Comparison of ENCODE assay signal across 40 cellular contexts in the genomic region with DNA sequence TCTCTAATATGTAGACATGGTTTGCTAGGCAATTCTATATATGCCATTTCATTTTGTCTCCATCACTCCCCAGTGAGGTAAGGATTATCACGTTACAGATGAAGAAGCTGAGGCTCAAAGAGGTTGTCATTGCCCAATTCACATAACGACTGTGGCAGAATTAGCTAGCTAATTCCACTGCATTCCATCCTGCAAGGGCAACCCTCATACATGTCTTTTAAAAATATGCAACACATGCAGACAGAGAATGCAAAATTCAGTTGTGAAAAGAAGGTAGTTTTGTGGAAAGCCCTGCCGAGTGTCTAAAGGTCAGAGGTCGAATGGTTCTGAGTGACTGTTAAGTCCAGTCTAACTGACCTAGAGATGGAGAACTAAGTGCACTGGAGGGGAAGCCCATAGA.
"Had no signal": no experiment of that assay in that cellular context is flagged by ENCODE, and none has a peak within 500 bp of the region (broad histone marks: within the 10 kb centered on the region; RNA-seq: fewer than 3 reads in every experiment).

No MANE protein-coding gene starts in this region.

- H3K4me3 ChIP-seq: adrenal gland, ascending aorta, body of pancreas, breast epithelium, cardiac muscle cell had no signal

- FAIRE-seq: astrocyte, bronchial epithelial cell had no signal

- H3K27ac ChIP-seq: adrenal gland, ascending aorta, body of pancreas, brain microvascular endothelial cell, breast epithelium, cardiac muscle cell had no signal

- H3K4me1 ChIP-seq: adrenal gland, ascending aorta, body of pancreas, breast epithelium had no signal

- H3K27ac Mint-ChIP-seq: activated naive CD4-positive, alpha-beta T cell treated with anti-CD3 and anti-CD28 coated beads for 36 hours; activated naive CD4-positive, alpha-beta T cell treated with anti-CD3 and anti-CD28 coated beads, Interleukin-2, amount 10 ng/mL, durations not matched to agents 7 days and 5 days; activated naive CD4-positive, alpha-beta T cell treated with anti-CD3 and anti-CD28 coated beads, Interleukin-2, amount 50 U/mL, for 24 hours; activated naive CD4-positive, alpha-beta T cell treated with anti-CD3 and anti-CD28 coated beads, Interleukin-2, amount 50 U/mL, for 72 hours; activated naive CD8-positive, alpha-beta T cell; activated naive CD8-positive, alpha-beta T cell treated with anti-CD3 and anti-CD28 coated beads for 36 hours; activated naive CD8-positive, alpha-beta T cell treated with anti-CD3 and anti-CD28 coated beads, Interleukin-2, amount 10 ng/mL, durations not matched to agents 7 days and 5 days; activated naive CD8-positive, alpha-beta T cell treated with anti-CD3 and anti-CD28 coated beads, Interleukin-2, amount 50 U/mL, for 24 hours; activated T-cell treated with anti-CD3 and anti-CD28 coated beads, Interleukin-2, amount 50 U/mL, for 24 hours; activated T-cell treated with anti-CD3 and anti-CD28 coated beads, Interleukin-2, amount 50 U/mL, for 72 hours; activated T-helper 1 cell treated with anti-CD3 and anti-CD28 coated beads, Interleukin-12 subunit alpha, Interleukin-12 subunit beta, Interleukin-2, Interleukin-4 antibody, amounts not matched to agents 30 ng/mL and 10 ng/mL and 1 ng/mL, durations not matched to agents 14 hours and 24 hours and 36 hours; activated T-helper 17 cell treated with anti-CD3 and anti-CD28 coated beads, Interleukin-2, amount 50 U/mL, for 72 hours; activated T-helper 2 cell treated with anti-CD3 and anti-CD28 coated beads, Interferon-gamma antibody, Interleukin-2, Interleukin-4, amounts not matched to agents 10 μg/mL and 5 μg/mL and 100 μg/mL, durations not matched to agents 14 hours and 24 hours and 36 hours; brain had no signal

- H3K36me3 Mint-ChIP-seq: activated naive CD4-positive, alpha-beta T cell treated with anti-CD3 and anti-CD28 coated beads, Interleukin-2, amount 10 ng/mL, durations not matched to agents 7 days and 5 days; activated naive CD4-positive, alpha-beta T cell treated with anti-CD3 and anti-CD28 coated beads, Interleukin-2, amount 50 U/mL, for 24 hours; activated naive CD8-positive, alpha-beta T cell; activated naive CD8-positive, alpha-beta T cell treated with anti-CD3 and anti-CD28 coated beads, Interleukin-2, amount 10 ng/mL, durations not matched to agents 7 days and 5 days; brain had no signal

- H3K36me3 ChIP-seq: adrenal gland, ascending aorta, breast epithelium, cardiac muscle cell had no signal

- DNase-seq: activated effector memory CD4-positive, alpha-beta T cell treated with anti-CD3 and anti-CD28 coated beads, Interleukin-2, amount 50 U/mL, for 16 hours; activated effector memory CD4-positive, alpha-beta T cell treated with Interleukin-2 at 50 U/mL for 16 hours; activated gamma-delta T cell; activated gamma-delta T cell treated with Interleukin-2 at 50 U/mL for 16 hours; activated naive CD4-positive, alpha-beta T cell; activated naive CD4-positive, alpha-beta T cell treated with anti-CD3 and anti-CD28 coated beads for 36 hours; activated naive CD4-positive, alpha-beta T cell treated with anti-CD3 and anti-CD28 coated beads, Interleukin-2, amount 10 ng/mL, durations not matched to agents 7 days and 5 days; activated naive CD4-positive, alpha-beta T cell treated with anti-CD3 and anti-CD28 coated beads, Interleukin-2, amount 50 U/mL, for 16 hours; activated naive CD4-positive, alpha-beta T cell treated with Interleukin-2 at 50 U/mL for 16 hours; activated naive CD8-positive, alpha-beta T cell treated with anti-CD3 and anti-CD28 coated beads for 36 hours; activated naive CD8-positive, alpha-beta T cell treated with anti-CD3 and anti-CD28 coated beads, Interleukin-2, amount 10 ng/mL, durations not matched to agents 7 days and 5 days; activated naive CD8-positive, alpha-beta T cell treated with anti-CD3 and anti-CD28 coated beads, Interleukin-2, amount 50 U/mL, for 24 hours; activated T-cell treated with anti-CD3 and anti-CD28 coated beads, Interleukin-2, amount 50 U/mL, for 1 hour; activated T-cell treated with anti-CD3 and anti-CD28 coated beads, Interleukin-2, amount 50 U/mL, for 24 hours; activated T-cell treated with anti-CD3 and anti-CD28 coated beads, Interleukin-2, amount 50 U/mL, for 4 hours; activated T-cell treated with anti-CD3 and anti-CD28 coated beads, Interleukin-2, amount 50 U/mL, for 48 hours; activated T-cell treated with anti-CD3 and anti-CD28 coated beads, Interleukin-2, amount 50 U/mL, for 72 hours; adrenal gland; amniotic stem cell; amygdala; anterior cingulate cortex; aorta; body of pancreas; brain microvascular endothelial cell; caudate nucleus; central memory CD4-positive, alpha-beta T cell; cerebellar nuclear complex had no signal

- ATAC-seq: activated naive CD4-positive, alpha-beta T cell treated with anti-CD3 and anti-CD28 coated beads, Interleukin-2, amount 50 U/mL, for 72 hours; activated naive CD8-positive, alpha-beta T cell treated with anti-CD3 and anti-CD28 coated beads, Interleukin-2, amount 50 U/mL, for 24 hours; activated T-cell treated with anti-CD3 and anti-CD28 coated beads, Interleukin-2, amount 50 U/mL, for 4 hours; activated T-cell treated with anti-CD3 and anti-CD28 coated beads, Interleukin-2, amount 50 U/mL, for 72 hours; activated T-helper 17 cell treated with anti-CD3 and anti-CD28 coated beads, Interleukin-2, amount 50 U/mL, for 72 hours; body of pancreas had no signal

- H3K4me1 Mint-ChIP-seq: activated naive CD4-positive, alpha-beta T cell treated with anti-CD3 and anti-CD28 coated beads, Interleukin-2, amount 10 ng/mL, durations not matched to agents 7 days and 5 days; activated naive CD4-positive, alpha-beta T cell treated with anti-CD3 and anti-CD28 coated beads, Interleukin-2, amount 50 U/mL, for 24 hours; activated naive CD8-positive, alpha-beta T cell treated with anti-CD3 and anti-CD28 coated beads for 36 hours; activated naive CD8-positive, alpha-beta T cell treated with anti-CD3 and anti-CD28 coated beads, Interleukin-2, amount 50 U/mL, for 24 hours; activated T-helper 17 cell treated with anti-CD3 and anti-CD28 coated beads, Interleukin-2, amount 50 U/mL, for 72 hours; central memory CD8-positive, alpha-beta T cell had no signal

- H3K9me3 ChIP-seq: adrenal gland, ascending aorta, body of pancreas, breast epithelium had no signal

- H3K27me3 Mint-ChIP-seq: activated naive CD4-positive, alpha-beta T cell treated with anti-CD3 and anti-CD28 coated beads, Interleukin-2, amount 10 ng/mL, durations not matched to agents 7 days and 5 days; activated naive CD4-positive, alpha-beta T cell treated with anti-CD3 and anti-CD28 coated beads, Interleukin-2, amount 50 U/mL, for 24 hours; activated naive CD8-positive, alpha-beta T cell; activated naive CD8-positive, alpha-beta T cell treated with anti-CD3 and anti-CD28 coated beads for 36 hours; activated naive CD8-positive, alpha-beta T cell treated with anti-CD3 and anti-CD28 coated beads, Interleukin-2, amount 50 U/mL, for 24 hours; activated T-cell treated with anti-CD3 and anti-CD28 coated beads, Interleukin-2, amount 50 U/mL, for 24 hours; activated T-helper 17 cell treated with anti-CD3 and anti-CD28 coated beads, Interleukin-2, amount 50 U/mL, for 72 hours; central memory CD8-positive, alpha-beta T cell had no signal

- H3K4me3 Mint-ChIP-seq: activated naive CD4-positive, alpha-beta T cell treated with anti-CD3 and anti-CD28 coated beads for 36 hours; activated naive CD4-positive, alpha-beta T cell treated with anti-CD3 and anti-CD28 coated beads, Interleukin-2, amount 10 ng/mL, durations not matched to agents 7 days and 5 days; activated naive CD4-positive, alpha-beta T cell treated with anti-CD3 and anti-CD28 coated beads, Interleukin-2, amount 50 U/mL, for 24 hours; activated naive CD8-positive, alpha-beta T cell; activated naive CD8-positive, alpha-beta T cell treated with anti-CD3 and anti-CD28 coated beads for 36 hours; activated naive CD8-positive, alpha-beta T cell treated with anti-CD3 and anti-CD28 coated beads, Interleukin-2, amount 10 ng/mL, durations not matched to agents 7 days and 5 days; activated naive CD8-positive, alpha-beta T cell treated with anti-CD3 and anti-CD28 coated beads, Interleukin-2, amount 50 U/mL, for 24 hours; activated T-cell treated with anti-CD3 and anti-CD28 coated beads, Interleukin-2, amount 50 U/mL, for 24 hours; activated T-cell treated with anti-CD3 and anti-CD28 coated beads, Interleukin-2, amount 50 U/mL, for 4 hours; activated T-cell treated with anti-CD3 and anti-CD28 coated beads, Interleukin-2, amount 50 U/mL, for 72 hours; activated T-helper 1 cell treated with anti-CD3 and anti-CD28 coated beads, Interleukin-12 subunit alpha, Interleukin-12 subunit beta, Interleukin-2, Interleukin-4 antibody, amounts not matched to agents 30 ng/mL and 10 ng/mL and 1 ng/mL, durations not matched to agents 14 hours and 24 hours and 36 hours; activated T-helper 17 cell treated with anti-CD3 and anti-CD28 coated beads, Interleukin-2, amount 50 U/mL, for 72 hours; brain; central memory CD8-positive, alpha-beta T cell had no signal

- H3K27me3 ChIP-seq: adrenal gland, ascending aorta, body of pancreas, brain microvascular endothelial cell, breast epithelium, cardiac muscle cell had no signal

- H3K9me3 Mint-ChIP-seq: activated naive CD4-positive, alpha-beta T cell treated with anti-CD3 and anti-CD28 coated beads for 36 hours; activated naive CD4-positive, alpha-beta T cell treated with anti-CD3 and anti-CD28 coated beads, Interleukin-2, amount 10 ng/mL, durations not matched to agents 7 days and 5 days; activated naive CD4-positive, alpha-beta T cell treated with anti-CD3 and anti-CD28 coated beads, Interleukin-2, amount 50 U/mL, for 24 hours; activated naive CD8-positive, alpha-beta T cell treated with anti-CD3 and anti-CD28 coated beads for 36 hours; activated naive CD8-positive, alpha-beta T cell treated with anti-CD3 and anti-CD28 coated beads, Interleukin-2, amount 50 U/mL, for 24 hours; activated T-cell treated with anti-CD3 and anti-CD28 coated beads, Interleukin-2, amount 50 U/mL, for 24 hours; activated T-cell treated with anti-CD3 and anti-CD28 coated beads, Interleukin-2, amount 50 U/mL, for 4 hours; activated T-helper 17 cell treated with anti-CD3 and anti-CD28 coated beads, Interleukin-2, amount 50 U/mL, for 72 hours; activated T-helper 2 cell treated with anti-CD3 and anti-CD28 coated beads, Interferon-gamma antibody, Interleukin-2, Interleukin-4, amounts not matched to agents 10 μg/mL and 5 μg/mL and 100 μg/mL, durations not matched to agents 14 hours and 24 hours and 36 hours; central memory CD8-positive, alpha-beta T cell had no signal
